8 cellular contexts compared by ENCODE assay signal in the genomic region with DNA sequence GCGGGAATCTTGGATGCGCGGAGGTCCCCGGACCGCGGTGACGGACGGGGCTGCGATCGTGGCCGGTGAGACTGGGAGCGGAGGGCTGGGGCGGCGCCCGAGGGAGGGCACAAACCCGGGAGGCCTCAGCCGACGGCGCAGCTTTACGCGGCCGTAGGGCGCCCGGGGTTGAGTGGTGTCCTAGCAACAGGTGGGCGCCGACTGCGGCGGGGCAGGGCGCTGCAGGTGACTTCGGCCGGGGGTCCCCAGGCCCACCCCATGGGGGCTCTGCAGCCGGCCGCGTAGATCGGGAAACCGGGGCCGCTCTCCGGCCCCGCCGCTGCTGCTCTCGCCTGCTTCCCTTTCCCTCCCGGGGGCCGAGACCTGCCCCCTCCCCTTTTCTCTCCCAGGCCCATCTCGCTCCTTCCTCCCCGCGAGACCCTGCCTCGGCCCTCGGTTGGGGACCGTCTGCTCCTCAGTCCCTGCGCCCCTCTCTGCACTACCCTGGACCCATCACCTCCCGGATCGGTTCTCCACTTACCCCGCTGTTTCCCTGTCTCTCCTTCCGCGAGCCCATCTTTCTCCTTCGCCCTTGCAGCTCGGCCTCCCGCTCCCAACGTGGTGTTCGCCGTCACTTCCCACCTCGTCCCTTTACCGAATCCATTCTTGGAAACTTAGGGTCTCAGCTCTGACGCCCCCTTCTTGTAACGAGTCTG. TPM values are rescaled to one million over a fixed set of nuclear protein-coding genes. Genes with fewer than 3 reads are reported as not detected.
DNase-seq lines count a peak whose midpoint lies in the region; ATAC-seq, FAIRE-seq and TF ChIP-seq lines count a peak whose summit lies in the region.

No MANE protein-coding gene starts in this region.

- TF ChIP-seq EP300 in A549 (IDR thresholded peaks at IDR 0.05) (no peak), upper lobe of left lung (IDR thresholded peaks at IDR 0.05) (no peak)

- H4K8ac ChIP-seq in mesendoderm (ENCODE audit: low read depth, low read length): no peak overlapping the region

- H3K27me3 ChIP-seq in dorsolateral prefrontal cortex (peaks cover 0 to 56% (median 24%) of the 10 kb centered on the region in 45 donors), mesendoderm (ENCODE audit: insufficient read depth, low read length, poor library complexity) (peaks cover 9% of the 10 kb centered on the region), upper lobe of left lung (peaks cover 0 to 13% (median 9%) of the 10 kb centered on the region in 4 donors)

- H3K36me3 ChIP-seq in mesendoderm (ENCODE audit: control insufficient read depth, insufficient read depth, low read length) (no peaks in the 10 kb centered on the region), upper lobe of left lung (no peaks in the 10 kb centered on the region)

- H2BK120ac ChIP-seq in mesendoderm (ENCODE audit: low read depth, low read length): no peak overlapping the region

- H3K79me2 ChIP-seq in mesendoderm (ENCODE audit: control insufficient read depth, insufficient read depth, low read length): no peaks in the 10 kb centered on the region

- CTCF ChIA-PET in A549 (lab: Yijun Ruan, JAX): no interaction called here

- peak overlapping the region; percentile 9 for H3K18ac ChIP-seq in mesendoderm (ENCODE audit: low read length)

- no peak overlapping the region for H2BK15ac ChIP-seq in mesendoderm (replicated peaks; ENCODE audit: low read depth)

- ATAC-seq in A549 (peak; percentile 72 to 88), GM18907 (IDR thresholded peaks at IDR 0.05; ENCODE audit: unreplicated experiment) (peak; percentile 82), upper lobe of left lung (ENCODE audit: low FRiP score in 2 of 2) (peak; percentile 46 to 71)

- H3K4me1 ChIP-seq in A549 (no peaks in the 10 kb centered on the region), mesendoderm (ENCODE audit: control insufficient read depth, low read depth, low read length) (no peaks in the 10 kb centered on the region), upper lobe of left lung (peaks cover 6 to 12% (median 10%) of the 10 kb centered on the region in 4 donors)

- no peaks in the 10 kb centered on the region for H3K79me1 ChIP-seq in mesendoderm (ENCODE audit: low read length)

- peak overlapping the region; percentile 81 for H3K56ac ChIP-seq in mesendoderm (ENCODE audit: low read length)

- TF ChIP-seq POLR2A in A549 (IDR thresholded peaks at IDR 0.05; ENCODE audit: low read length): no peak
- TF ChIP-seq POLR2A in upper lobe of left lung (IDR thresholded peaks at IDR 0.05): no peak

- peak overlapping the region in 1 of 2 experiments; percentile 63; a peak in 3 of 6 replicates for H3K27ac ChIP-seq in A549
- peak overlapping the region in 3 of 59 donors; percentile 2 to 44 (median 5) for H3K27ac ChIP-seq in dorsolateral prefrontal cortex
- H3K27ac ChIP-seq in mesendoderm (ENCODE audit: low read depth, low read length): no peak overlapping the region
- peak overlapping the region in 1 of 4 donors; percentile 51 for H3K27ac ChIP-seq in upper lobe of left lung

- intact Hi-C loops in dorsolateral prefrontal cortex (cut with DNase I): no loop called here

- H3K4me3 ChIP-seq in A549: peak overlapping the region; percentile 40
- peak overlapping the region; percentile 31 to 72 (median 53) for H3K4me3 ChIP-seq in dorsolateral prefrontal cortex
- peak overlapping the region; percentile 42 for H3K4me3 ChIP-seq in mesendoderm (ENCODE audit: low read length)
- peak overlapping the region; percentile 32 to 57 (median 50) for H3K4me3 ChIP-seq in upper lobe of left lung

- peak overlapping the region; percentile 59 for H3K9ac ChIP-seq in mesendoderm (ENCODE audit: low read length)

- no peaks in the 10 kb centered on the region for H3K9me3 ChIP-seq in A549
- H3K9me3 ChIP-seq in upper lobe of left lung: no peaks in the 10 kb centered on the region

- no peak overlapping the region for H3K23ac ChIP-seq in mesendoderm (ENCODE audit: low read length)

- no peak for TF ChIP-seq RAD21 in A549 (conservative IDR thresholded peaks at IDR 0.05 in 1 of 2, IDR thresholded peaks at IDR 0.05 in 1 of 2)

- DNase-seq in A549 (ENCODE audit: low read depth in 1 of 2, low spot score in 1 of 2): no peak
- peak; percentile 40 for DNase-seq in NCI-H69 (lab: John Stamatoyannopoulos, UW)
- DNase-seq in dorsolateral prefrontal cortex: no peak
- peak; percentile 45 for DNase-seq in mesendoderm
- peak in 1 of 2 donors; percentile 87 for DNase-seq in upper lobe of left lung
- DNase-seq in effector CD8-positive, alpha-beta T cell (lab: John Stamatoyannopoulos, UW): no peak
- DNase-seq in SW 1271 (lab: John Stamatoyannopoulos, UW): no peak

- TF ChIP-seq CTCF in A549 (IDR thresholded peaks at IDR 0.05) (no peak), dorsolateral prefrontal cortex (IDR thresholded peaks at IDR 0.05 in 54 of 56, conservative IDR thresholded peaks at IDR 0.05 in 2 of 56; ENCODE audit: low read depth in 1 of 56, partially characterized antibody in 56 of 56) (no peak), upper lobe of left lung (IDR thresholded peaks at IDR 0.05) (no peak)

- H3K4me2 ChIP-seq in A549: peak overlapping the region; percentile 81
- H3K4me2 ChIP-seq in mesendoderm (ENCODE audit: low read length): peak overlapping the region; percentile 74

- no peak overlapping the region for H3K4ac ChIP-seq in mesendoderm (ENCODE audit: low read depth, low read length)

- H4K5ac ChIP-seq in mesendoderm (ENCODE audit: low read length): no peak overlapping the region

- POLR2A ChIA-PET in A549 (lab: Yijun Ruan, JAX): no interaction called here

- no peak overlapping the region for H2BK5ac ChIP-seq in mesendoderm (ENCODE audit: low read length)

- 51% methylated on average over 42 of the region's 65 CpGs for WGBS in A549 (ENCODE audit: missing lambda C conversion rate)
- no CpG with 5 or more reads among the region's 65 CpGs for WGBS in mesendoderm (ENCODE audit: extremely low coverage, insufficient coverage, low lambda C conversion rate)
- WGBS in upper lobe of left lung, 2 donors: 2 to 3% methylated on average over 42 to 46 of the region's 65 CpGs

- no peak overlapping the region for H2AK5ac ChIP-seq in mesendoderm (ENCODE audit: low read length)

- FAIRE-seq in A549 (lab: Jason Lieb, UNC): no peak

TF ChIP-seq in A549, 52 proteins besides CTCF, POLR2A, EP300 and RAD21 (continues in another document):
- TF ChIP-seq, protein P1, sequence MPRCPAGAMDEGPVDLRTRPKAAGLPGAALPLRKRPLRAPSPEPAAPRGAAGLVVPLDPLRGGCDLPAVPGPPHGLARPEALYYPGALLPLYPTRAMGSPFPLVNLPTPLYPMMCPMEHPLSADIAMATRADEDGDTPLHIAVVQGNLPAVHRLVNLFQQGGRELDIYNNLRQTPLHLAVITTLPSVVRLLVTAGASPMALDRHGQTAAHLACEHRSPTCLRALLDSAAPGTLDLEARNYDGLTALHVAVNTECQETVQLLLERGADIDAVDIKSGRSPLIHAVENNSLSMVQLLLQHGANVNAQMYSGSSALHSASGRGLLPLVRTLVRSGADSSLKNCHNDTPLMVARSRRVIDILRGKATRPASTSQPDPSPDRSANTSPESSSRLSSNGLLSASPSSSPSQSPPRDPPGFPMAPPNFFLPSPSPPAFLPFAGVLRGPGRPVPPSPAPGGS (IDR thresholded peaks at IDR 0.05): no peak
- no peak for TF ChIP-seq KDM1A (IDR thresholded peaks at IDR 0.05; ENCODE audit: low read depth)
- no peak for TF ChIP-seq CBX2 (IDR thresholded peaks at IDR 0.05; ENCODE audit: borderline replicate concordance, low read depth)
- TF ChIP-seq MAZ (IDR thresholded peaks at IDR 0.05; ENCODE audit: borderline replicate concordance, low read depth, low read length): no peak
- TF ChIP-seq ESRRA (IDR thresholded peaks at IDR 0.05; ENCODE audit: borderline replicate concordance, low read length): no peak
- no peak for TF ChIP-seq RFX5 (IDR thresholded peaks at IDR 0.05)
- TF ChIP-seq, protein P2, sequence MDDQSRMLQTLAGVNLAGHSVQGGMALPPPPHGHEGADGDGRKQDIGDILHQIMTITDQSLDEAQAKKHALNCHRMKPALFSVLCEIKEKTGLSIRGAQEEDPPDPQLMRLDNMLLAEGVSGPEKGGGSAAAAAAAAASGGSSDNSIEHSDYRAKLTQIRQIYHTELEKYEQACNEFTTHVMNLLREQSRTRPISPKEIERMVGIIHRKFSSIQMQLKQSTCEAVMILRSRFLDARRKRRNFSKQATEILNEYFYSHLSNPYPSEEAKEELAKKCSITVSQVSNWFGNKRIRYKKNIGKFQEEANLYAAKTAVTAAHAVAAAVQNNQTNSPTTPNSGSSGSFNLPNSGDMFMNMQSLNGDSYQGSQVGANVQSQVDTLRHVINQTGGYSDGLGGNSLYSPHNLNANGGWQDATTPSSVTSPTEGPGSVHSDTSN (IDR thresholded peaks at IDR 0.05): no peak

RNA-seq across cellular contexts. Expression of a gene that starts 18.4 kb away (rescaled TPM):
- polyA plus RNA-seq in A549 (2011; rRNA removed) (42.0 and 55.8 TPM in 2 replicates), A549 (2017; fragmentation: RNase III; extraction: RNeasy Plus Mini Kit Qiagen cat#74134 plus additional on column Dnase treatment) (31.6 to 36.8 TPM (median 35.9 TPM) in 3 replicates)
- polyA plus RNA-seq in A549 (2012; cell fraction: cytosol; rRNA removed): 10.6 and 11.4 TPM in 2 replicates
- polyA plus RNA-seq in A549 (2012; cell fraction: nucleus; rRNA removed): 4.4 and 6.0 TPM in 2 replicates
- 15.4 and 16.0 TPM in 2 replicates for polyA minus RNA-seq in A549 (2011; rRNA and poly(A)+ RNA removed)
- total RNA-seq in dorsolateral prefrontal cortex (10 to 100 TPM; 47.6 to 82.2 (median 59.0) TPM), upper lobe of left lung (10 to 100 TPM; 13.3 to 34.2 (median 22.4) TPM)
- 6.8 TPM for polyA plus RNA-seq in mesendoderm (2013, experiment 1 of 2)
- 7.3 TPM for polyA plus RNA-seq in mesendoderm (2013, experiment 2 of 2)

Comparison
In these comparisons a context has a peak if more than half of its experiments do, and no peak if none do; other contexts are left out.
1. DNase-seq: peak in NCI-H69 (single experiment) and mesendoderm (single experiment); none in A549 (0 of 2), dorsolateral prefrontal cortex (0 of 10), effector CD8-positive, alpha-beta T cell (single experiment) and SW 1271 (0 of 2).
2. Peak in every context shown above with its lines, with median percentiles within 50 percentile points of each other: ATAC-seq and H3K4me3 ChIP-seq.